Comparison of ENCODE assay signal across 14 cellular contexts in genomic region chr11:91220476-91221202, GRCh38.
DNase-seq lines count a peak whose midpoint lies in the region; ATAC-seq and TF ChIP-seq lines count a peak whose summit lies in the region.
"Had no signal": no experiment of that assay in that cellular context is flagged by ENCODE, and none has a peak within 500 bp of the region (broad histone marks: within the 10 kb centered on the region; RNA-seq: fewer than 3 reads in every experiment).

No MANE protein-coding gene starts in this region.

- H3K36me3 ChIP-seq in BE2C (no peaks in the 10 kb centered on the region), lung (ENCODE audit: control insufficient read depth in 2 of 2, insufficient read depth in 2 of 2, low read length in 2 of 2) (no peaks in the 10 kb centered on the region)

- no peaks in the 10 kb centered on the region for H3K9me3 ChIP-seq in BE2C
- no peaks in the 10 kb centered on the region for H3K9me3 ChIP-seq in lung (ENCODE audit: control insufficient read depth in 2 of 2, insufficient read depth in 1 of 2, low read length in 1 of 2)
- H3K9me3 ChIP-seq: mucosa of descending colon had no signal

- ATAC-seq in lung (ENCODE audit: insufficient read depth, low FRiP score) (peak; percentile 19), HG03108 (IDR thresholded peaks at IDR 0.05; ENCODE audit: unreplicated experiment) (no peak)
- ATAC-seq: mucosa of descending colon had no signal

- TF ChIP-seq CTCF in BE2C (IDR thresholded peaks at IDR 0.05; ENCODE audit: low read depth, low read length) = peak; percentile 26; the same call in 1 of the 2 replicates
- no peak for TF ChIP-seq CTCF in lung (IDR thresholded peaks at IDR 0.05; ENCODE audit: control extremely low read depth, extremely low read depth)

- 0 to 1% methylated on average over 1 of the region's 1 CpG for WGBS in lung, 2 donors

- H3K4me3 ChIP-seq in BE2C (ENCODE audit: low read depth, low read length) (no peak overlapping the region), lung (no peak overlapping the region)
- H3K4me3 ChIP-seq: mucosa of descending colon had no signal

- no peaks in the 10 kb centered on the region for H3K27me3 ChIP-seq in BE2C
- no peaks in the 10 kb centered on the region for H3K27me3 ChIP-seq in lung (ENCODE audit: control insufficient read depth, insufficient read depth)

- H3K27ac ChIP-seq in caudate nucleus (ENCODE audit: low read depth, low read length) (peak overlapping the region; percentile 84), lung (ENCODE audit: low read depth in 1 of 2, low read length in 1 of 2) (no peak overlapping the region)

- no peaks in the 10 kb centered on the region for H3K4me1 ChIP-seq in BE2C
- no peaks in the 10 kb centered on the region for H3K4me1 ChIP-seq in lung (ENCODE audit: control insufficient read depth in 2 of 2, insufficient read depth in 2 of 2, low read length in 2 of 2)

- DNase-seq in BE2C (no peak), NOMO-1 treated with dmso at 0.1 percent for 144 hours (lab: John Stamatoyannopoulos, UW; ENCODE audit: unreplicated experiment) (peak; percentile 9), caudate nucleus (lab: John Stamatoyannopoulos, UW) (peak in 2 of 61 donors; percentile 1 to 36), lung (ENCODE audit: low spot score) (no peak), foreskin melanocyte (no peak), 8988T (no peak), NCI-H2196 (lab: John Stamatoyannopoulos, UW; ENCODE audit: unreplicated experiment) (no peak)
- DNase-seq: activated CD4-positive, CD25-positive, alpha-beta regulatory T cell; activated T-cell treated with anti-CD3 and anti-CD28 coated beads for 4 hours; DMS79; mucosa of descending colon; stimulated activated CD4-positive, alpha-beta T cell treated with anti-CD3 and anti-CD28 coated beads, Interleukin-4, amount 100 ng/mL, for 4 hours; stimulated activated naive CD4-positive, alpha-beta T cell had no signal
